Comparison of ENCODE assay signal across 13 cellular contexts in genomic region chr1:200129480-200129879, GRCh38.
DNase-seq lines count a peak whose midpoint lies in the region; ATAC-seq and TF ChIP-seq lines count a peak whose summit lies in the region.
"Had no signal": no experiment of that assay in that cellular context is flagged by ENCODE, and none has a peak within 500 bp of the region (broad histone marks: within the 10 kb centered on the region; RNA-seq: fewer than 3 reads in every experiment).

No MANE protein-coding gene starts in this region.

- ATAC-seq in right lobe of liver (no peak), HG02884 (IDR thresholded peaks at IDR 0.05; ENCODE audit: unreplicated experiment) (no peak)
- ATAC-seq: HCT116, upper lobe of right lung had no signal

- TF ChIP-seq CTCF in GM20000 (IDR thresholded peaks at IDR 0.05; ENCODE audit: extremely low read depth, missing control alignments) (no peak), right lobe of liver (IDR thresholded peaks at IDR 0.05) (no peak), Peyer's patch (IDR thresholded peaks at IDR 0.05) (no peak)

- H3K27me3 ChIP-seq in right lobe of liver (no peaks in the 10 kb centered on the region), Peyer's patch (no peaks in the 10 kb centered on the region)
- H3K27me3 ChIP-seq: upper lobe of right lung had no signal

- no peaks in the 10 kb centered on the region for H3K9me3 ChIP-seq in right lobe of liver
- no peaks in the 10 kb centered on the region for H3K9me3 ChIP-seq in Peyer's patch
- H3K9me3 ChIP-seq: upper lobe of right lung had no signal

- peak; percentile 33 for DNase-seq in DMS153 (lab: John Stamatoyannopoulos, UW)
- no peak for DNase-seq in DMS153 treated with DMSO at 0.1 percent for 48 hours (lab: John Stamatoyannopoulos, UW; ENCODE audit: unreplicated experiment)
- peak; percentile 37 for DNase-seq in GM20000 (ENCODE audit: low spot score)
- DNase-seq in NCI-H69 (lab: John Stamatoyannopoulos, UW), result peak; percentile 88
- no peak for DNase-seq in right lobe of liver
- no peak for DNase-seq in Peyer's patch
- no peak for DNase-seq in putamen (ENCODE audit: low spot score)
- DNase-seq: caudate nucleus, OCI-M1, upper lobe of right lung had no signal

- H3K27ac ChIP-seq in right lobe of liver, result peak overlapping the region in 2 of 3 donors; percentile 34 to 52
- H3K27ac ChIP-seq in Peyer's patch, result no peak overlapping the region
- H3K27ac ChIP-seq: 22Rv1, upper lobe of right lung had no signal

- H3K4me1 ChIP-seq in right lobe of liver (peaks cover 0 to 63% (median 21%) of the 10 kb centered on the region in 4 donors), Peyer's patch (peaks cover 0 to 15% (median 0%) of the 10 kb centered on the region in 4 donors)

- peaks cover 0 to 6% (median 0%) of the 10 kb centered on the region in 4 donors for H3K36me3 ChIP-seq in right lobe of liver
- peaks cover 0 to 5% (median 0%) of the 10 kb centered on the region in 3 donors for H3K36me3 ChIP-seq in Peyer's patch
- H3K36me3 ChIP-seq: upper lobe of right lung had no signal

- 39% methylated on average over 3 of the region's 3 CpGs for WGBS in right lobe of liver (ENCODE audit: insufficient coverage, low coverage, low lambda C conversion rate, missing lambda C conversion rate)

- TF ChIP-seq POLR2A in right lobe of liver (IDR thresholded peaks at IDR 0.05) (no peak), Peyer's patch (IDR thresholded peaks at IDR 0.05) (no peak)

- H3K4me3 ChIP-seq in right lobe of liver, result no peak overlapping the region
- H3K4me3 ChIP-seq in Peyer's patch, result no peak overlapping the region
- H3K4me3 ChIP-seq: upper lobe of right lung had no signal

- intact Hi-C loops in right lobe of liver (cut with DNase I), result no loop called here

Comparison
In these comparisons a context has a peak if more than half of its experiments do, and no peak if none do; other contexts are left out.
1. DNase-seq: peak in DMS153 (single experiment), GM20000 (single experiment) and NCI-H69 (single experiment); none in DMS153 treated with DMSO at 0.1 percent for 48 hours (single experiment), right lobe of liver (0 of 3), Peyer's patch (0 of 3) and putamen (single experiment).
2. H3K27ac ChIP-seq: peak in right lobe of liver (2 of 3); none in Peyer's patch (0 of 4).